ENCODE assay signal across 1 cellular context in the genomic region with DNA sequence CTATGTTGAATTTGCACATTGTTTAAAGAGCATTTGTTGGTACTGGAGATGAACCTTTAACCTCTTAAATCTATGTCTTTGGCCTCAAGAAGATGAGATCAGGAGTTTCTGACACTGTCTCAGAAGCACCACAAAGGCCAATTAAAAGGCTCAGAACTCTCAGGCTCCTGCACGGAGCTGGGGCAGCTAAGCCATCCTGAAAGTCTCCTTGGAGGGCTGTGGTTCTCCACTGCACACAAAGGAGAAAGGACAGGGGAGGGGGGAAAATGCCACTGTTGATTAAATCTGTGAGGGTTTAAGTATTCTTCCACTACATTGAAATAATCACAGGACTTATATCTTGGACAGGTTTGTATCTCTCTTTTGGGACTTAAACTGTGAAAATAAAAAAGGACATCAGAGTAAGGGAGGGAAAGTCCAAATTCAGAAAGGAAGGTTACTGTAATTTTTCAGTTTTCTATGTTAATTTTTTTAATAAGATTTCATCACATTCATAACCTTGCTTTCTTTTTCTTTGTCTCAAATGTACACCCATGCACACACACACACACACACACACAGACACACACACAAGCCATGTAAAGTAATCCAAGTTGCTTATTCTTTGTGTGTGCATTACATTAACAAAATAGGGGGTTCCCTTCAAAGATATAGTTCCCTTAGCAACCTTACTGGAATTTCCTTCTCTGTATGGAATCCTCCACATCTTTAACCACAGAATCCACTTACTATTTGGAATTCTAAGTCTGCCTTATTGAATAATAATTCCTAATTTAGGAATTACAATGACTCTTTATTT.
TF ChIP-seq lines count a peak whose summit lies in the region.

No MANE protein-coding gene starts in this region.

TF ChIP-seq in IMR-90, 13 proteins besides CTCF, POLR2A, EP300 and RAD21:
- TF ChIP-seq NFE2L2 (IDR thresholded peaks at IDR 0.05; ENCODE audit: low read depth, low read length) (no peak), SMC3 (IDR thresholded peaks at IDR 0.05; ENCODE audit: low read depth, low read length) (no peak), CEBPB (IDR thresholded peaks at IDR 0.05; ENCODE audit: low read depth, low read length) (no peak), FOS (IDR thresholded peaks at IDR 0.05; ENCODE audit: low read depth, low read length) (no peak), RCOR1 (IDR thresholded peaks at IDR 0.05; ENCODE audit: insufficient replicate concordance, low read length) (no peak)
- TF ChIP-seq, protein P1, sequence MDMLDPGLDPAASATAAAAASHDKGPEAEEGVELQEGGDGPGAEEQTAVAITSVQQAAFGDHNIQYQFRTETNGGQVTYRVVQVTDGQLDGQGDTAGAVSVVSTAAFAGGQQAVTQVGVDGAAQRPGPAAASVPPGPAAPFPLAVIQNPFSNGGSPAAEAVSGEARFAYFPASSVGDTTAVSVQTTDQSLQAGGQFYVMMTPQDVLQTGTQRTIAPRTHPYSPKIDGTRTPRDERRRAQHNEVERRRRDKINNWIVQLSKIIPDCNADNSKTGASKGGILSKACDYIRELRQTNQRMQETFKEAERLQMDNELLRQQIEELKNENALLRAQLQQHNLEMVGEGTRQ (IDR thresholded peaks at IDR 0.05; ENCODE audit: low read depth, low read length), result no peak
